Comparison of ENCODE assay signal across 2 cellular contexts in the genomic region with DNA sequence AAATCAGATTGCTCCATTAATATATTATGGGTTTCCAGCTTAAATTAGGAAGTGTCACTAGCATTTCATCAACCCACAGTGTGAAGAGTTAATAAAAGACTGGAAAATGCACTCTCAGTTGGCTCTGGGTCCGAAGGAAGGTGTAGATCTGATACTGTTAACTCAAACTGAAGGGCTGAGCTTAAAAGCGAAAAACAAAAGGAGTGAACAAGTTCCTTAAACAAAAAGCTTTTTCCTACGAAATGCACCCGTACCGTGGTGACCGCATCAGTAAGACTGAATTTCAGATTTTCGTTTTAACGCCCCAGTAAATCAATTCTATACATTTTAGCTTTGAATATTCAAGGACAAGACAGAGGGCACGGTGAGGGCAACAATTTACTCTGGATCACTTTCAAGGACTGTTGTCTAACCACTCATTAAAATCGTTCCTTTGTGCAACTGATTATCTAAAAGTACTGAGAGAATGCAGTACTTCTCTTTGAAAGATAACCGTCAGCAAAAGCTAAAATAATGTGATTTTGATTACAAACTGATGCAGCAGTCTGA.
TF ChIP-seq lines count a peak whose summit lies in the region.

No MANE protein-coding gene starts in this region.

TF ChIP-seq in A549, 52 proteins besides CTCF, POLR2A, EP300 and RAD21 (continued from another document):
- TF ChIP-seq, protein P1, sequence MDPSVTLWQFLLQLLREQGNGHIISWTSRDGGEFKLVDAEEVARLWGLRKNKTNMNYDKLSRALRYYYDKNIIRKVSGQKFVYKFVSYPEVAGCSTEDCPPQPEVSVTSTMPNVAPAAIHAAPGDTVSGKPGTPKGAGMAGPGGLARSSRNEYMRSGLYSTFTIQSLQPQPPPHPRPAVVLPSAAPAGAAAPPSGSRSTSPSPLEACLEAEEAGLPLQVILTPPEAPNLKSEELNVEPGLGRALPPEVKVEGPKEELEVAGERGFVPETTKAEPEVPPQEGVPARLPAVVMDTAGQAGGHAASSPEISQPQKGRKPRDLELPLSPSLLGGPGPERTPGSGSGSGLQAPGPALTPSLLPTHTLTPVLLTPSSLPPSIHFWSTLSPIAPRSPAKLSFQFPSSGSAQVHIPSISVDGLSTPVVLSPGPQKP (IDR thresholded peaks at IDR 0.05; ENCODE audit: low read depth, low read length): no peak
- TF ChIP-seq CHD2 (IDR thresholded peaks at IDR 0.05; ENCODE audit: low read length, partially characterized antibody): no peak
- TF ChIP-seq ZSCAN20 (CRISPR knock-in tag; IDR thresholded peaks at IDR 0.05): no peak
- no peak for TF ChIP-seq E2F6 (IDR thresholded peaks at IDR 0.05; ENCODE audit: borderline replicate concordance, low read depth)
- no peak for TF ChIP-seq FOSB (CRISPR knock-in tag; IDR thresholded peaks at IDR 0.05)
- no peak for TF ChIP-seq PHF8 (IDR thresholded peaks at IDR 0.05; ENCODE audit: borderline replicate concordance, low read depth)
- no peak for TF ChIP-seq KDM5A (IDR thresholded peaks at IDR 0.05)
- TF ChIP-seq CHD4 (IDR thresholded peaks at IDR 0.05; ENCODE audit: borderline replicate concordance): no peak
- no peak for TF ChIP-seq ESRRA (IDR thresholded peaks at IDR 0.05; ENCODE audit: borderline replicate concordance, low read length)
- TF ChIP-seq MAFK (IDR thresholded peaks at IDR 0.05; ENCODE audit: partially characterized antibody): no peak
- TF ChIP-seq HEYL (CRISPR knock-in tag; IDR thresholded peaks at IDR 0.05): no peak
- no peak for TF ChIP-seq CBX8 (IDR thresholded peaks at IDR 0.05)
- TF ChIP-seq HOXB5 (CRISPR knock-in tag; IDR thresholded peaks at IDR 0.05): no peak
- TF ChIP-seq MAX (IDR thresholded peaks at IDR 0.05): no peak
- TF ChIP-seq HOXB13 (CRISPR knock-in tag; IDR thresholded peaks at IDR 0.05; ENCODE audit: low read depth): no peak
TF ChIP-seq in A549: peak in this region for 0.

TF ChIP-seq in K562, 482 proteins besides CTCF, POLR2A, EP300 and RAD21 (continued from another document):
- no peak for TF ChIP-seq BHLHE40 (IDR thresholded peaks at IDR 0.05; ENCODE audit: low read length)
- TF ChIP-seq, protein P2, sequence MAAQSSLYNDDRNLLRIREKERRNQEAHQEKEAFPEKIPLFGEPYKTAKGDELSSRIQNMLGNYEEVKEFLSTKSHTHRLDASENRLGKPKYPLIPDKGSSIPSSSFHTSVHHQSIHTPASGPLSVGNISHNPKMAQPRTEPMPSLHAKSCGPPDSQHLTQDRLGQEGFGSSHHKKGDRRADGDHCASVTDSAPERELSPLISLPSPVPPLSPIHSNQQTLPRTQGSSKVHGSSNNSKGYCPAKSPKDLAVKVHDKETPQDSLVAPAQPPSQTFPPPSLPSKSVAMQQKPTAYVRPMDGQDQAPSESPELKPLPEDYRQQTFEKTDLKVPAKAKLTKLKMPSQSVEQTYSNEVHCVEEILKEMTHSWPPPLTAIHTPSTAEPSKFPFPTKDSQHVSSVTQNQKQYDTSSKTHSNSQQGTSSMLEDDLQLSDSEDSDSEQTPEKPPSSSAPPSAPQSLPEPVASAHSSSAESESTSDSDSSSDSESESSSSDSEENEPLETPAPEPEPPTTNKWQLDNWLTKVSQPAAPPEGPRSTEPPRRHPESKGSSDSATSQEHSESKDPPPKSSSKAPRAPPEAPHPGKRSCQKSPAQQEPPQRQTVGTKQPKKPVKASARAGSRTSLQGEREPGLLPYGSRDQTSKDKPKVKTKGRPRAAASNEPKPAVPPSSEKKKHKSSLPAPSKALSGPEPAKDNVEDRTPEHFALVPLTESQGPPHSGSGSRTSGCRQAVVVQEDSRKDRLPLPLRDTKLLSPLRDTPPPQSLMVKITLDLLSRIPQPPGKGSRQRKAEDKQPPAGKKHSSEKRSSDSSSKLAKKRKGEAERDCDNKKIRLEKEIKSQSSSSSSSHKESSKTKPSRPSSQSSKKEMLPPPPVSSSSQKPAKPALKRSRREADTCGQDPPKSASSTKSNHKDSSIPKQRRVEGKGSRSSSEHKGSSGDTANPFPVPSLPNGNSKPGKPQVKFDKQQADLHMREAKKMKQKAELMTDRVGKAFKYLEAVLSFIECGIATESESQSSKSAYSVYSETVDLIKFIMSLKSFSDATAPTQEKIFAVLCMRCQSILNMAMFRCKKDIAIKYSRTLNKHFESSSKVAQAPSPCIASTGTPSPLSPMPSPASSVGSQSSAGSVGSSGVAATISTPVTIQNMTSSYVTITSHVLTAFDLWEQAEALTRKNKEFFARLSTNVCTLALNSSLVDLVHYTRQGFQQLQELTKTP (IDR thresholded peaks at IDR 0.05; ENCODE audit: low read depth in 1 of 2, partially characterized antibody in 2 of 2): no peak
